Comparison of ENCODE assay signal across 1 cellular context in the genomic region with DNA sequence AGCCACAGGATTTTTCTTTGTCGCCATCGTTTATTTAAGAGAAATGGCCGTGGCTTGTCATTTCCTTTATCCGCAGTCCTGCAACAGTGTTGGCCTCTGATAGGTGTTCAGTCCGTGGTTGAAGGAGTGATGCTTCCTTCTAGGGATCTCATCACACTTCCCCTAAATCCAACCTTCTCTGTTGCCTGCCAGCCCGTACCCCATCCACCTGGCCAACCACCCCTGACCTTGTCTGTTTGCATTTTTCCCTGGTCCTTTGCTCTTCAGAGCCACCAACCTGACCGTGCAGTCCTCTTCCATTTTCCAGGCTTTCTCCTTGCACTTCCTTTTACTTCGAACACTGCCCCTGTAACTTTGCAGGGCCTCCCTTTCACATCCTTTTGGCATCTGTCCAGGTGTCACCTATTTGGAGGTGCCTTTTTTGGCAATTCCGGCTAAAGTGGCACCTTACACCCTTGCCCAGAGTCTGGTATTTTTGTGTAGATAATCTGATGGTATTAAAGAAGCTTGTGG.
TF ChIP-seq lines count a peak whose summit lies in the region.

No MANE protein-coding gene starts in this region.

TF ChIP-seq in K562, 482 proteins besides CTCF, POLR2A, EP300 and RAD21:
- no peak for TF ChIP-seq TEAD1 (CRISPR knock-in tag; IDR thresholded peaks at IDR 0.05)
- TF ChIP-seq NFIC (IDR thresholded peaks at IDR 0.05), result peak; percentile 87
- TF ChIP-seq SRF (CRISPR knock-in tag; IDR thresholded peaks at IDR 0.05), result peak in 1 of 2 experiments; percentile 45; a peak in 1 of 4 replicates
- no peak for TF ChIP-seq BRCA1 (IDR thresholded peaks at IDR 0.05)
- TF ChIP-seq BRCA1 (CRISPR knock-in tag; IDR thresholded peaks at IDR 0.05), result no peak
- no peak for TF ChIP-seq NR2C1 (IDR thresholded peaks at IDR 0.05)
- no peak for TF ChIP-seq NR2C1 (tag; IDR thresholded peaks at IDR 0.05)
- TF ChIP-seq SPI1 (IDR thresholded peaks at IDR 0.05; ENCODE audit: borderline replicate concordance, low read depth, low read length), result peak; percentile 64
